28 cellular contexts compared by ENCODE assay signal in the genomic region with DNA sequence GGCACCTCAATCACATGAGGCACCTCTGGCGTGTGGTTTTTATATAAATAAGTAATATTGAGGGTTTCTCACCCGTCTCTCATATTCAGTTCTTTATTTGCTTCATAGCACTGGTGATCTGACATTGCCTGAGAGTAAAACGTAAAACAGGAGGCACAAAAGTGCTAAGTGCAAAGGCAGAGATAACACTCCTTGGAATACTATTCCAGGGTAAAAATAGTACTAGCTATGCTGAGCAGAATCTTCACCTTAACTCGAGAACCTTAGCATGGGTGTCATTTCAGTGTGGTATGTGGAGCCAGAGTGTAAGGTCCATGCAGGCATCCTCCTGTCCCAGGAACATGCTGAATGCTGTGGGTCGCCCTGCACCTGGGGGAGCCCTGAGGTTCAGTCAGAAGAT.
"Had no signal": no experiment of that assay in that cellular context is flagged by ENCODE, and none has a peak within 500 bp of the region (broad histone marks: within the 10 kb centered on the region; RNA-seq: fewer than 3 reads in every experiment).

No MANE protein-coding gene starts in this region.

- H3K9me3 Mint-ChIP-seq: activated CD4-positive, alpha-beta memory T cell treated with anti-CD3 and anti-CD28 coated beads, Interleukin-2, amount 10 ng/mL, durations not matched to agents 7 days and 5 days; activated naive CD4-positive, alpha-beta T cell treated with anti-CD3 and anti-CD28 coated beads, Interleukin-2, amount 50 U/mL, for 72 hours; activated T-cell treated with anti-CD3 and anti-CD28 coated beads, Interleukin-2, amount 50 U/mL, for 24 hours; activated T-helper 17 cell treated with anti-CD3 and anti-CD28 coated beads, Interleukin-2, amount 50 U/mL, for 72 hours; brain; naive thymus-derived CD4-positive, alpha-beta T cell had no signal

- H2AFZ ChIP-seq: hepatocyte had no signal

- H3K4me3 Mint-ChIP-seq: activated CD4-positive, alpha-beta memory T cell treated with anti-CD3 and anti-CD28 coated beads, Interleukin-2, amount 10 ng/mL, durations not matched to agents 7 days and 5 days; activated T-cell treated with anti-CD3 and anti-CD28 coated beads, Interleukin-2, amount 50 U/mL, for 24 hours; activated T-helper 17 cell treated with anti-CD3 and anti-CD28 coated beads, Interleukin-2, amount 50 U/mL, for 72 hours; brain; naive thymus-derived CD4-positive, alpha-beta T cell had no signal

- H3K9me3 ChIP-seq: adrenal gland, ascending aorta, ovary, spleen, testis, transverse colon had no signal

- H3K4me2 ChIP-seq: hepatocyte had no signal

- H3K4me3 ChIP-seq: adrenal gland, ascending aorta, hepatocyte, ovary, spleen, testis, transverse colon had no signal

- H3K27me3 Mint-ChIP-seq: activated CD4-positive, alpha-beta memory T cell treated with anti-CD3 and anti-CD28 coated beads, Interleukin-2, amount 10 ng/mL, durations not matched to agents 7 days and 5 days; activated T-cell treated with anti-CD3 and anti-CD28 coated beads, Interleukin-2, amount 50 U/mL, for 24 hours; activated T-helper 17 cell treated with anti-CD3 and anti-CD28 coated beads, Interleukin-2, amount 50 U/mL, for 72 hours; naive thymus-derived CD4-positive, alpha-beta T cell; progenitor cell of endocrine pancreas had no signal

- H3K36me3 ChIP-seq: ovary had no signal

- FAIRE-seq: endothelial cell of umbilical vein had no signal

- ATAC-seq: activated naive CD4-positive, alpha-beta T cell treated with anti-CD3 and anti-CD28 coated beads, Interleukin-2, amount 50 U/mL, for 72 hours; activated T-helper 17 cell treated with anti-CD3 and anti-CD28 coated beads, Interleukin-2, amount 50 U/mL, for 72 hours; naive thymus-derived CD4-positive, alpha-beta T cell; stimulated activated naive CD8-positive, alpha-beta T cell treated with anti-CD3 and anti-CD28 coated beads, Interleukin-15, Interleukin-2, amounts not matched to agents 100 U/mL and 50 U/mL, for 24 hours had no signal

- H3K27me3 ChIP-seq: adrenal gland, ascending aorta, hepatocyte, ovary, spleen, testis, transverse colon had no signal

- H3K4me1 ChIP-seq: ascending aorta, testis had no signal

- H3K27ac ChIP-seq: adrenal gland, ascending aorta, hepatocyte, ovary, spleen, testis, transverse colon had no signal

- DNase-seq: activated CD4-positive, alpha-beta memory T cell treated with anti-CD3 and anti-CD28 coated beads, Interleukin-2, amount 10 ng/mL, durations not matched to agents 7 days and 5 days; activated CD4-positive, alpha-beta T cell treated with anti-CD3 and anti-CD28 coated beads for 4 hours; activated CD4-positive, CD25-positive, alpha-beta regulatory T cell; activated CD8-positive, alpha-beta memory T cell treated with anti-CD3 and anti-CD28 coated beads, Interleukin-2, amount 50 U/mL, for 48 hours; activated gamma-delta T cell treated with Interleukin-2 at 50 U/mL for 16 hours; activated T-cell treated with anti-CD3 and anti-CD28 coated beads, Interleukin-2, amount 50 U/mL, for 24 hours; adrenal gland; caudate nucleus; cortex of kidney; foreskin melanocyte; islet precursor cell; left cardiac atrium; midbrain; naive thymus-derived CD4-positive, alpha-beta T cell; ovary; retina; spleen; stimulated activated naive CD8-positive, alpha-beta T cell treated with anti-CD3 and anti-CD28 coated beads, Interleukin-15, Interleukin-2, amounts not matched to agents 100 U/mL and 50 U/mL, for 24 hours; T-helper 1 cell; testis; transverse colon had no signal

- H3K27ac Mint-ChIP-seq: activated CD4-positive, alpha-beta memory T cell treated with anti-CD3 and anti-CD28 coated beads, Interleukin-2, amount 10 ng/mL, durations not matched to agents 7 days and 5 days; activated naive CD4-positive, alpha-beta T cell treated with anti-CD3 and anti-CD28 coated beads, Interleukin-2, amount 50 U/mL, for 72 hours; activated T-cell treated with anti-CD3 and anti-CD28 coated beads, Interleukin-2, amount 50 U/mL, for 24 hours; activated T-helper 17 cell treated with anti-CD3 and anti-CD28 coated beads, Interleukin-2, amount 50 U/mL, for 72 hours; brain; progenitor cell of endocrine pancreas had no signal
